Comparison of ENCODE assay signal across 8 cellular contexts in the genomic region with DNA sequence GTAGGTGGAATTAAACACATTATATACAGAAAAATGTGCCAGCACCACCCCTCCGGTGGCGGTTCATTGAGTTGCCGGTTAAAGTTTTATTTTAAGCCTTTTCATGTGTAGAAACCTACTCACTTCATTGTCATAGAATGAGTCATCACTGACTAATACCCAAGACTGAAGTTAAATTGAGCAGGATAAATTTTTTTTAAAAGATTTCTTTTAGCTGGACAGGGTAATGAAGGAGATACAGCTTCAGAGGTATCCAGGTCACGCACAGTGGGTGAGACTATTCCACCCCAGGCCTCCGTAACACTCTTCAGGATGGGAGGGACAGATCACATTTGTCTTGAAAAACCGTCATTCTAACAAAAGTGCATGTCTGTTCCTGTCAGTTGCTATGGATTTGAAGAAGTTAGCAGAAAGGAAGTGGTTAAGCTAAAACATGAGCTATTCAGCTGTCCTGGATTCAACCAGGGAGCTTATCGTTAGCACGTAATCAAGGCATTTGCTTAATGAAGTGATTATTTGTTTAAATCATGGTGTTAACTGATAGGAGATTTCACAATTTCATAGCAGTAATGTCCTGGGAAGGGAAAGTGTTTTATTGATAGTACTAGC. TPM values are rescaled to one million over a fixed set of nuclear protein-coding genes. Genes with fewer than 3 reads are reported as not detected.
DNase-seq lines count a peak whose midpoint lies in the region; ATAC-seq, FAIRE-seq and TF ChIP-seq lines count a peak whose summit lies in the region.

No MANE protein-coding gene starts in this region.

- no peaks in the 10 kb centered on the region for H3K27me3 ChIP-seq in upper lobe of right lung

- H3K4me3 ChIP-seq in upper lobe of right lung = no peak overlapping the region

- H3K9me3 ChIP-seq in upper lobe of right lung = no peaks in the 10 kb centered on the region

- peaks cover 10% of the 10 kb centered on the region for H3K4me1 ChIP-seq in upper lobe of right lung

- peak; percentile 79 for ATAC-seq in GM21529 (IDR thresholded peaks at IDR 0.05; ENCODE audit: unreplicated experiment)
- ATAC-seq in upper lobe of right lung = peak; percentile 51

- no peak for TF ChIP-seq CTCF in upper lobe of right lung (IDR thresholded peaks at IDR 0.05)

- peak; percentile 99 for FAIRE-seq in islet of Langerhans (lab: Jason Lieb, UNC)

- DNase-seq in GM03348 (ENCODE audit: low spot score) (peak; percentile 86), HS-27A (ENCODE audit: low read depth) (peak; percentile 87), activated T-cell treated with anti-CD3 and anti-CD28 coated beads for 4 hours (peak; percentile 29), upper lobe of right lung (no peak), GM19240 (ENCODE audit: insufficient read length, low spot score) (no peak), iPS-NIHi7 (ENCODE audit: extremely low spot score) (no peak)

- intact Hi-C loops in upper lobe of right lung (cut with DNase I) = no loop called here

- H3K27ac ChIP-seq in upper lobe of right lung = peak overlapping the region; percentile 0

- H3K36me3 ChIP-seq in upper lobe of right lung = peaks cover 98% of the 10 kb centered on the region

RNA-seq across cellular contexts. Expression of gene WHAMM, which starts 23.3 kb away (rescaled TPM):
- total RNA-seq in upper lobe of right lung = 13.1 TPM

RNA-seq across cellular contexts. Expression of gene FSD2, which starts 26.8 kb away (rescaled TPM):
- not detected for total RNA-seq in upper lobe of right lung

Comparison
In these comparisons a context has a peak if more than half of its experiments do, and no peak if none do; other contexts are left out.
1. DNase-seq: peak in GM03348 (single experiment), HS-27A (single experiment) and activated T-cell treated with anti-CD3 and anti-CD28 coated beads for 4 hours (single experiment); none in upper lobe of right lung (single experiment), GM19240 (single experiment) and iPS-NIHi7 (single experiment).